Comparison of ENCODE assay signal across 9 cellular contexts in the genomic region with DNA sequence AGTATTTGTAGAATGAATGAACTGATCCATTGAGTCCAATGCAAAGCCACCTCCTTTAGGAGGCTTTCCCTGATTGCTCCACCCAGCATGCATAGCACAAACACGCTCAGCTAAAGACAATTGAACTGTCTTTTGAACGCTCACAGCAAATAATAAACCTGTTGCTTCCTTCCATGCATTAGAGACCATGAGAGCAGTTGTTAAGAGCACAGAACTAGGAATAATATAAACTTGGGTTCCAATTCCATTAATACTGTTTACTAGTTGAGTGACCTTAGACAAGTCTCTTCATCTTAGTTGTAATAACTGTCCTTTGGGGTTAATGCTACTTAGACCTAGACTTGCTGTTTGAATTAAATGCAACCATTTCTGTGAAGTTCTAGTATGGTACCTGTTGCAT. TPM values are rescaled to one million over a fixed set of nuclear protein-coding genes. Genes with fewer than 3 reads are reported as not detected.
DNase-seq lines count a peak whose midpoint lies in the region; ATAC-seq and TF ChIP-seq lines count a peak whose summit lies in the region.
"Had no signal": no experiment of that assay in that cellular context is flagged by ENCODE, and none has a peak within 500 bp of the region (broad histone marks: within the 10 kb centered on the region; RNA-seq: fewer than 3 reads in every experiment).

No MANE protein-coding gene starts in this region.

- TF ChIP-seq CTCF in KMS-11 (conservative IDR thresholded peaks at IDR 0.05; ENCODE audit: low read depth, low read length) (no peak), gastrocnemius medialis (IDR thresholded peaks at IDR 0.05 in 4 of 5, conservative IDR thresholded peaks at IDR 0.05 in 1 of 5) (no peak)

- H3K27me3 Mint-ChIP-seq in CD4-positive, alpha-beta memory T cell = peaks cover 0 to 2% of the 10 kb centered on the region in 2 donors

- H3K27me3 ChIP-seq in CD4-positive, alpha-beta memory T cell (ENCODE audit: insufficient read depth, low read length) = no peaks in the 10 kb centered on the region
- no peaks in the 10 kb centered on the region; the same call in 1 of the 2 replicates for H3K27me3 ChIP-seq in KMS-11 (ENCODE audit: insufficient read depth, low read depth)
- no peaks in the 10 kb centered on the region for H3K27me3 ChIP-seq in gastrocnemius medialis

- H3K9me3 Mint-ChIP-seq in CD4-positive, alpha-beta memory T cell = peaks cover 0 to 3% (median 0%) of the 10 kb centered on the region in 8 donors

- no peak overlapping the region for H2AFZ ChIP-seq in KMS-11 (ENCODE audit: low read depth)

- H3K4me2 ChIP-seq in KMS-11 = peak overlapping the region; percentile 96; the same call in 1 of the 2 replicates

- CTCF ChIA-PET in CD4-positive, alpha-beta memory T cell (lab: Charles Lee; ENCODE audit: partially characterized antibody) = interaction anchor here (1.0 kb wide), 1 partner anchor 17 kb away, joined by 3 read pairs; no protein-coding TSS in a partner anchor

- H3K27ac ChIP-seq in CD4-positive, alpha-beta memory T cell (ENCODE audit: low read depth, low read length) = no peak overlapping the region
- no peak overlapping the region for H3K27ac ChIP-seq in KMS-11
- H3K27ac ChIP-seq in caudate nucleus (ENCODE audit: low read depth, low read length) = peak overlapping the region; percentile 99
- H3K27ac ChIP-seq in gastrocnemius medialis = peak overlapping the region; percentile 96 to 99 (median 98)

- in situ Hi-C loops in gastrocnemius medialis (cut with MboI; ENCODE audit: low sequenced_read_pairs in 4 of 4) = loop anchor here in 2 of 4 donors (5.0 kb wide), 1 partner anchor 34 kb away; no protein-coding TSS in a partner anchor

- H3K36me3 ChIP-seq in CD4-positive, alpha-beta memory T cell (ENCODE audit: insufficient read depth, low read length) = no peaks in the 10 kb centered on the region
- no peaks in the 10 kb centered on the region for H3K36me3 ChIP-seq in KMS-11 (ENCODE audit: insufficient read depth)
- H3K36me3 ChIP-seq in gastrocnemius medialis = no peaks in the 10 kb centered on the region

- no peak overlapping the region for H3K4me3 Mint-ChIP-seq in CD4-positive, alpha-beta memory T cell

- H3K36me3 Mint-ChIP-seq in CD4-positive, alpha-beta memory T cell = peaks cover 0 to 8% of the 10 kb centered on the region in 2 donors

- no peak overlapping the region for H3K4me3 ChIP-seq in CD4-positive, alpha-beta memory T cell (ENCODE audit: low read length in 2 of 2)
- H3K4me3 ChIP-seq in KMS-11 (IDR thresholded peaks at IDR 0.05; ENCODE audit: insufficient read depth, low read depth, low read length) = no peak overlapping the region
- H3K4me3 ChIP-seq in gastrocnemius medialis = peak overlapping the region in 3 of 4 donors; percentile 60 to 92 (median 69)

- H3K27ac Mint-ChIP-seq in CD4-positive, alpha-beta memory T cell = peak overlapping the region; percentile 95 to 100 (median 99)

- no peak for TF ChIP-seq POLR2A in gastrocnemius medialis (IDR thresholded peaks at IDR 0.05)

- H3K9ac ChIP-seq in KMS-11 = no peak overlapping the region

- ATAC-seq in gastrocnemius medialis (no peak), HG03045 (IDR thresholded peaks at IDR 0.05; ENCODE audit: unreplicated experiment) (no peak), GM18519 (IDR thresholded peaks at IDR 0.05; ENCODE audit: low FRiP score, unreplicated experiment) (no peak)

- no peaks in the 10 kb centered on the region for H3K9me3 ChIP-seq in CD4-positive, alpha-beta memory T cell (ENCODE audit: control insufficient read depth in 1 of 2, low read length in 2 of 2)
- no peaks in the 10 kb centered on the region for H3K9me3 ChIP-seq in gastrocnemius medialis

- no peaks in the 10 kb centered on the region for H4K20me1 ChIP-seq in KMS-11 (ENCODE audit: insufficient read depth)

- POLR2A ChIA-PET in CD4-positive, alpha-beta memory T cell (lab: Charles Lee; ENCODE audit: partially characterized antibody) = interaction anchor here (0.7 to 14.1 kb wide), 3 partner anchors 18 to 85 kb away, joined by 3 to 376 read pairs (median 15); a partner anchor contains a TSS

- H3K79me2 ChIP-seq in KMS-11 (ENCODE audit: insufficient read depth, low read depth) = no peaks in the 10 kb centered on the region

- H3K4me1 Mint-ChIP-seq in CD4-positive, alpha-beta memory T cell = peaks cover 40 to 68% (median 46%) of the 10 kb centered on the region in 4 donors

- intact Hi-C loops in CD4-positive, alpha-beta memory T cell (cut with micrococcal nuclease) = loop anchor here (10.0 kb wide), 1 partner anchor 412 kb away; no protein-coding TSS in a partner anchor
- intact Hi-C loops in gastrocnemius medialis (cut with DNase I; ENCODE audit: low total_unique reads) = loop anchor here (5.0 kb wide), 3 partner anchors 224 to 384 kb away; a partner anchor contains a TSS

- peaks cover 61% of the 10 kb centered on the region for H3K4me1 ChIP-seq in CD4-positive, alpha-beta memory T cell (ENCODE audit: insufficient read depth, low read length)
- H3K4me1 ChIP-seq in KMS-11 (ENCODE audit: low read depth, poor library complexity, severe bottlenecking) (peaks cover 67% of the 10 kb centered on the region), gastrocnemius medialis (peaks cover 61 to 81% of the 10 kb centered on the region in 2 donors)

- DNase-seq in CD4-positive, alpha-beta memory T cell = no peak
- no peak for DNase-seq in caudate nucleus (lab: John Stamatoyannopoulos, UW)
- DNase-seq in gastrocnemius medialis = no peak
- no peak for DNase-seq in hippocampal formation (lab: John Stamatoyannopoulos, UW)
- DNase-seq: DMS 273 treated with DMSO at 0.1 percent for 48 hours; stimulated activated CD4-positive, alpha-beta T cell treated with anti-CD3 and anti-CD28 coated beads, Interleukin-2, amount 100 ng/mL, for 24 hours had no signal

RNA-seq across cellular contexts. Expression of a gene that starts 5.9 kb away (rescaled TPM):
- 10 to 100 TPM; 65.0 to 69.6 TPM for total RNA-seq in CD4-positive, alpha-beta memory T cell
- 10 to 100 TPM in 1 of 2 donors, 1 to 10 TPM in 1; 4.2 to 13.8 TPM for polyA plus RNA-seq in CD4-positive, alpha-beta memory T cell
- 100 to 1,000 TPM; 129 to 260 (median 168) TPM for total RNA-seq in gastrocnemius medialis

Comparison
In these comparisons a context has a peak if more than half of its experiments do, and no peak if none do; other contexts are left out.
1. H3K27ac ChIP-seq: peak in caudate nucleus (single experiment) and gastrocnemius medialis (4 of 4); none in CD4-positive, alpha-beta memory T cell (single experiment) and KMS-11 (single experiment).
2. H3K4me3 ChIP-seq: peak in gastrocnemius medialis (3 of 4); none in CD4-positive, alpha-beta memory T cell (0 of 2) and KMS-11 (single experiment).